Comparison of ENCODE assay signal across 13 cellular contexts in the genomic region with DNA sequence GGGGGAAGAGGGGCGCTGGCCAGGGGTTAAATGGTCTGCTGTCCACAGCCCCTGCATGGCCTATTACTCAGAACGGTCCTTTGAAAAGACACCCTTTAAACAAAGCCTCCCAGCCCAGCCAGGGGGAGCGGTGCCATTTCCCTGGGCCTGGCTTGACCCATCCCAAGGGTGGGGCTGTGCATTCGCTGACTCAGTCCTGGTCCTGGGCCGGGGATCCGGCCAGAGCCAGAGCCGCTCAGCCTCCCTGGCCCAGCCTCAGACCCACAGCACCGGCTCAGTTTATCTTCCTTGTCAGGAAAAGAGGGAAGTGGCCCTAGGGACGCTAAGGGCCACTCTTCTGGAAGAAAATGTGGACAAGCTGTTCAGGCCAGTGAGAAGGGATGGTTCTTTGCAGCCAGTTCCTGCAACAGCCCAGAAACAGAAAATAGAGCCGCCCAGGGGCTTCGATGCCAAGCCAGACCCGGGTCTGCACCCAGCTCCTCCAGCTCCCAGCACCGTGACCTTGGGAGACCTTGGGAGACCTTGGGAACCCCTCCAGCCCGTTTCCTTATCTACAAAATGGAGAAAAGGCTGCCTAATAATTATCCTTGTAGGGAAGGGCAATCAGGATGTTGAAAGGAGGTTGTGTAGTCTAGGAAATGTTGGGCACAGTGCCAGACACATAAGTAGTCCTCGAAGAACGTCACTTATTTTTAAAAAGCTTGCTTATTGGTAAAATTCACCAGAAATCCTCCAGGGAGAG.
DNase-seq lines count a peak whose midpoint lies in the region; ATAC-seq and TF ChIP-seq lines count a peak whose summit lies in the region.
"Had no signal": no experiment of that assay in that cellular context is flagged by ENCODE, and none has a peak within 500 bp of the region (broad histone marks: within the 10 kb centered on the region; RNA-seq: fewer than 3 reads in every experiment).

No MANE protein-coding gene starts in this region.

- no peak overlapping the region for H3T11ph ChIP-seq in H9 (ENCODE audit: low read length)

- H2BK15ac ChIP-seq in H9 (ENCODE audit: low read depth, low read length) = no peak overlapping the region

- H3K18ac ChIP-seq in H9 (ENCODE audit: insufficient read length, low read depth, low read length) = no peak overlapping the region

- ATAC-seq in natural killer cell (no peak), omental fat pad (ENCODE audit: low FRiP score) (peak; percentile 75)
- no peak for ATAC-seq in natural killer cell treated with Interleukin-12 subunit alpha and Interleukin-12 subunit beta and Interleukin-15 and Interleukin-18, amount 100 ng/mL, for 72 hours

- no peaks in the 10 kb centered on the region for H3K79me1 ChIP-seq in H9 (ENCODE audit: insufficient read depth, low read depth, low read length, poor library complexity, severe bottlenecking)

- no peak overlapping the region for H3K14ac ChIP-seq in H9 (ENCODE audit: insufficient read depth, low read length)

- no peaks in the 10 kb centered on the region for H3K27me3 ChIP-seq in H9 (ENCODE audit: insufficient read depth, low read length)

- H3K4me1 Mint-ChIP-seq in natural killer cell (peaks cover 0 to 9% of the 10 kb centered on the region in 2 donors), H9 (peaks cover 5 to 19% of the 10 kb centered on the region in 2 experiments; a peak in 2 of 4 replicates), HFFc6 (ENCODE audit: low read depth) (peaks cover 29% of the 10 kb centered on the region)
- peaks cover 0 to 6% of the 10 kb centered on the region in 2 donors for H3K4me1 Mint-ChIP-seq in natural killer cell treated with Interleukin-12 subunit alpha and Interleukin-12 subunit beta and Interleukin-15 and Interleukin-18, amount 100 ng/mL, for 72 hours (ENCODE audit: low read depth in 2 of 2)

- no peak overlapping the region for H3K4ac ChIP-seq in H9 (ENCODE audit: low read depth, low read length)

- no peak overlapping the region for H2BK20ac ChIP-seq in H9 (ENCODE audit: low read depth, low read length, poor library complexity, severe bottlenecking)

- no peak overlapping the region for H2AFZ ChIP-seq in H9 (ENCODE audit: low read length)

- H2AK5ac ChIP-seq in H9 (ENCODE audit: insufficient read length, low read length) = no peak overlapping the region

- H3K9me3 Mint-ChIP-seq in natural killer cell (no peaks in the 10 kb centered on the region), H9 (peaks cover 4 to 7% of the 10 kb centered on the region in 2 experiments; a peak in 3 of 5 replicates), HFFc6 (peaks cover 6% of the 10 kb centered on the region)
- no peaks in the 10 kb centered on the region for H3K9me3 Mint-ChIP-seq in natural killer cell treated with Interleukin-12 subunit alpha and Interleukin-12 subunit beta and Interleukin-15 and Interleukin-18, amount 100 ng/mL, for 72 hours
- H3K9me3 Mint-ChIP-seq: activated naive CD4-positive, alpha-beta T cell treated with anti-CD3 and anti-CD28 coated beads, Interleukin-2, amount 50 U/mL, for 24 hours had no signal

- DNase-seq in natural killer cell (no peak), fibroblast of peridontal ligament (ENCODE audit: extremely low read depth) (peak; percentile 43), omental fat pad (ENCODE audit: low spot score) (no peak), NCI-H2081 (lab: John Stamatoyannopoulos, UW) (no peak), NCI-H226 (no peak), H9 (no peak), HFFc6 (no peak)
- no peak for DNase-seq in natural killer cell treated with Interleukin-12 subunit alpha and Interleukin-12 subunit beta and Interleukin-15 and Interleukin-18, amount 100 ng/mL, for 72 hours (ENCODE audit: low spot score)
- DNase-seq: effector CD4-positive, alpha-beta T cell; KG1; NCI-H446 had no signal

- H4K91ac ChIP-seq in H9 (ENCODE audit: insufficient read length, low read depth, low read length) = no peak overlapping the region

- H2BK120ac ChIP-seq in H9 (ENCODE audit: low read depth, low read length, poor library complexity, severe bottlenecking) = no peak overlapping the region

- no peak overlapping the region for H3K9ac ChIP-seq in H9 (ENCODE audit: extremely low read depth, insufficient read length, low read length)

- no CpG with 5 or more reads among the region's 16 CpGs for WGBS in H9 (ENCODE audit: extremely low coverage, insufficient read length, low lambda C conversion rate)

- no peak overlapping the region for H3K27ac ChIP-seq in H9 (ENCODE audit: insufficient read length, low read depth, low read length)

- H3K36me3 Mint-ChIP-seq in natural killer cell = no peaks in the 10 kb centered on the region
- no peaks in the 10 kb centered on the region for H3K36me3 Mint-ChIP-seq in natural killer cell treated with Interleukin-12 subunit alpha and Interleukin-12 subunit beta and Interleukin-15 and Interleukin-18, amount 100 ng/mL, for 72 hours
- peaks cover 0 to 5% (median 0%) of the 10 kb centered on the region in 3 experiments; a peak in 2 of 7 replicates for H3K36me3 Mint-ChIP-seq in H9 (ENCODE audit: insufficient read depth in 1 of 3, low read depth in 3 of 3)
- no peaks in the 10 kb centered on the region for H3K36me3 Mint-ChIP-seq in HFFc6 (ENCODE audit: low read depth)
- H3K36me3 Mint-ChIP-seq: activated naive CD4-positive, alpha-beta T cell treated with anti-CD3 and anti-CD28 coated beads, Interleukin-2, amount 50 U/mL, for 24 hours had no signal

- H2BK12ac ChIP-seq in H9 (ENCODE audit: insufficient read length, low read depth, low read length) = no peak overlapping the region

- H3K27ac Mint-ChIP-seq in natural killer cell (peak overlapping the region; percentile 58 to 75), H9 (peak overlapping the region in 1 of 3 experiments; percentile 18; a peak in 1 of 7 replicates), HFFc6 (no peak overlapping the region)
- H3K27ac Mint-ChIP-seq in natural killer cell treated with Interleukin-12 subunit alpha and Interleukin-12 subunit beta and Interleukin-15 and Interleukin-18, amount 100 ng/mL, for 72 hours = no peak overlapping the region

- H4K20me1 ChIP-seq in H9 (ENCODE audit: control insufficient read depth, insufficient read depth, insufficient read length) = no peaks in the 10 kb centered on the region

- H3K4me2 ChIP-seq in H9 (ENCODE audit: insufficient read depth, insufficient read length, low read length) = no peak overlapping the region

- H3K79me2 ChIP-seq in H9 (ENCODE audit: insufficient read depth, low read length) = no peaks in the 10 kb centered on the region

- H4K5ac ChIP-seq in H9 (ENCODE audit: insufficient read length, low read depth, low read length) = no peak overlapping the region

- H3K4me3 Mint-ChIP-seq in natural killer cell (peak overlapping the region; percentile 4), H9 (no peak overlapping the region), HFFc6 (no peak overlapping the region)
- no peak overlapping the region for H3K4me3 Mint-ChIP-seq in natural killer cell treated with Interleukin-12 subunit alpha and Interleukin-12 subunit beta and Interleukin-15 and Interleukin-18, amount 100 ng/mL, for 72 hours
- H3K4me3 Mint-ChIP-seq: activated CD4-positive, alpha-beta T cell treated with anti-CD3 and anti-CD28 coated beads for 36 hours; activated naive CD4-positive, alpha-beta T cell treated with anti-CD3 and anti-CD28 coated beads, Interleukin-2, amount 50 U/mL, for 24 hours had no signal

- no peaks in the 10 kb centered on the region for H3K9me3 ChIP-seq in H9 (ENCODE audit: control insufficient read depth, low read depth, low read length)

- TF ChIP-seq CTCF in natural killer cell (IDR thresholded peaks at IDR 0.05) = no peak
- TF ChIP-seq CTCF in omental fat pad (IDR thresholded peaks at IDR 0.05) = no peak
- TF ChIP-seq CTCF in H9 (conservative IDR thresholded peaks at IDR 0.05) = no peak
- TF ChIP-seq CTCF in HFFc6 (IDR thresholded peaks at IDR 0.05) = no peak

- H4K8ac ChIP-seq in H9 (replicated peaks; ENCODE audit: insufficient read length, low read depth, low read length) = no peak overlapping the region

- H3K56ac ChIP-seq in H9 (ENCODE audit: insufficient read length, low read depth, low read length) = no peak overlapping the region

- no peaks in the 10 kb centered on the region for H3K23me2 ChIP-seq in H9 (ENCODE audit: insufficient read length, low read depth, low read length, poor library complexity, severe bottlenecking)

- intact Hi-C loops in natural killer cell (cut with micrococcal nuclease) = no loop called here

- H3K27me3 Mint-ChIP-seq in natural killer cell (ENCODE audit: low read depth in 2 of 2) = peaks cover 0 to 2% of the 10 kb centered on the region in 2 donors
- no peaks in the 10 kb centered on the region for H3K27me3 Mint-ChIP-seq in natural killer cell treated with Interleukin-12 subunit alpha and Interleukin-12 subunit beta and Interleukin-15 and Interleukin-18, amount 100 ng/mL, for 72 hours
- H3K27me3 Mint-ChIP-seq in H9 (ENCODE audit: low read depth) = peaks cover 4% of the 10 kb centered on the region
- H3K27me3 Mint-ChIP-seq in HFFc6 (ENCODE audit: insufficient read depth) = peaks cover 2% of the 10 kb centered on the region
- H3K27me3 Mint-ChIP-seq: activated CD4-positive, alpha-beta T cell treated with anti-CD3 and anti-CD28 coated beads for 36 hours; activated naive CD4-positive, alpha-beta T cell treated with anti-CD3 and anti-CD28 coated beads, Interleukin-2, amount 50 U/mL, for 24 hours had no signal

- H2BK5ac ChIP-seq in H9 (ENCODE audit: insufficient read length, low read length) = no peak overlapping the region

- H3K23ac ChIP-seq in H9 (ENCODE audit: insufficient read length, low read depth, low read length) = no peak overlapping the region

- H3K4me1 ChIP-seq in H9 (ENCODE audit: insufficient read depth, low read length) = no peaks in the 10 kb centered on the region; the same call in 1 of the 2 replicates

Comparison
In these comparisons a context has a peak if more than half of its experiments do, and no peak if none do; other contexts are left out.
1. H3K27ac Mint-ChIP-seq: peak in natural killer cell (2 of 2); none in natural killer cell treated with Interleukin-12 subunit alpha and Interleukin-12 subunit beta and Interleukin-15 and Interleukin-18, amount 100 ng/mL, for 72 hours (0 of 2) and HFFc6 (single experiment).